In genomic region chr11:17730608-17731462, GRCh38 we compare ENCODE assay signal across 7 cellular contexts. TPM values are rescaled to one million over a fixed set of nuclear protein-coding genes. Genes with fewer than 3 reads are reported as not detected.
DNase-seq lines count a peak whose midpoint lies in the region; ATAC-seq and TF ChIP-seq lines count a peak whose summit lies in the region.

No MANE protein-coding gene starts in this region.

- H3K4me1 ChIP-seq in ascending aorta (peaks cover 4 to 9% of the 10 kb centered on the region in 2 donors), right cardiac atrium (ENCODE audit: control insufficient read depth, insufficient read depth, low read length) (peaks cover 4% of the 10 kb centered on the region)

- DNase-seq in NCI-H187 (lab: John Stamatoyannopoulos, UW) (peak; percentile 66 to 79), T-cell (peak in 28 of 34 experiments; percentile 9 to 57 (median 34)), ascending aorta (ENCODE audit: low spot score in 2 of 2) (peak; percentile 26 to 80), right cardiac atrium (peak; percentile 75 to 91 (median 89)), skeletal muscle cell (ENCODE audit: low read depth) (peak; percentile 29)

- H3K4me3 Mint-ChIP-seq in T-cell, result no peak overlapping the region

- no peak overlapping the region for H3K27ac Mint-ChIP-seq in T-cell

- intact Hi-C loops in ascending aorta (cut with DNase I) (loop anchor here (2.0 to 10.0 kb wide), 2 partner anchors 248 to 384 kb away; no protein-coding TSS in a partner anchor), right cardiac atrium (cut with DNase I) (loop anchor here (1.0 to 5.0 kb wide), 4 partner anchors 246 to 250 kb away; no protein-coding TSS in a partner anchor)

- TF ChIP-seq POLR2A in GM18505 (IDR thresholded peaks at IDR 0.05; ENCODE audit: borderline replicate concordance, extremely low read depth, insufficient read depth, insufficient read length), result no peak

- peaks cover 0 to 7% (median 5%) of the 10 kb centered on the region in 3 donors for H3K4me1 Mint-ChIP-seq in T-cell

- H3K9me3 Mint-ChIP-seq in T-cell, result no peaks in the 10 kb centered on the region

- H3K27me3 ChIP-seq in ascending aorta (peaks cover 4% of the 10 kb centered on the region), right cardiac atrium (ENCODE audit: control insufficient read depth, insufficient read depth) (no peaks in the 10 kb centered on the region)

- ATAC-seq in GM18505 (IDR thresholded peaks at IDR 0.05; ENCODE audit: unreplicated experiment) (peak; percentile 63), HG02938 (IDR thresholded peaks at IDR 0.05; ENCODE audit: unreplicated experiment) (peak; percentile 80), T-cell (replicated peaks in 1 of 4) (peak; percentile 52 to 78 (median 64)), right cardiac atrium (peak; percentile 80 to 86)

- peaks cover 49 to 58% of the 10 kb centered on the region in 2 donors for H3K27me3 Mint-ChIP-seq in T-cell

- H3K4me3 ChIP-seq in ascending aorta, result no peak overlapping the region
- H3K4me3 ChIP-seq in right cardiac atrium (ENCODE audit: low read length), result no peak overlapping the region
- H3K4me3 ChIP-seq in skeletal muscle cell (ENCODE audit: low read depth, low read length), result no peak overlapping the region

- H3K9me3 ChIP-seq in ascending aorta (no peaks in the 10 kb centered on the region), right cardiac atrium (ENCODE audit: control insufficient read depth, low read length) (no peaks in the 10 kb centered on the region)

- no peaks in the 10 kb centered on the region for H3K36me3 Mint-ChIP-seq in T-cell

- POLR2A ChIA-PET in T-cell (lab: Charles Lee), result interaction anchor here in 1 of 2 donors (0.9 kb wide), 1 partner anchor 30 kb away, joined by 3 read pairs; no protein-coding TSS in a partner anchor

- WGBS in right cardiac atrium, result 15% methylated on average over 9 of the region's 9 CpGs

- CTCF ChIA-PET in T-cell (lab: Charles Lee), result interaction anchor here (0.5 to 1.9 kb wide), 5 partner anchors 11 to 249 kb away, joined by 3 to 33 read pairs (median 5); partner anchors contain the start of gene MYOD1 (in 1 of the 2)

- TF ChIP-seq CTCF in ascending aorta (IDR thresholded peaks at IDR 0.05), result peak; percentile 70 to 89 (median 84)

- no peaks in the 10 kb centered on the region for H3K36me3 ChIP-seq in ascending aorta

- no peak overlapping the region for H3K27ac ChIP-seq in ascending aorta
- no peak overlapping the region for H3K27ac ChIP-seq in right cardiac atrium (ENCODE audit: low read length)

RNA-seq across cellular contexts. Expression of gene KCNC1, which starts 3.7 kb away (rescaled TPM):
- total RNA-seq in T-cell (not detected), ascending aorta (not detected), right cardiac atrium (under 1 TPM in 2 of 4 donors, not detected in 2; 0.06 to 0.09 TPM)
- polyA plus RNA-seq in right cardiac atrium, result 0.16 TPM

RNA-seq across cellular contexts. Expression of gene MYOD1, which starts 11.5 kb away (rescaled TPM):
- total RNA-seq in T-cell (not detected), ascending aorta (not detected), right cardiac atrium (not detected)
- polyA plus RNA-seq in right cardiac atrium, result not detected

Comparison
In these comparisons a context has a peak if more than half of its experiments do, and no peak if none do; other contexts are left out.
1. DNase-seq: peak in every context shown above with its lines; median percentile 89 in right cardiac atrium; 72 in NCI-H187; 53 in ascending aorta; 34 in T-cell; 29 in skeletal muscle cell.